ENCODE assay signal across 12 cellular contexts in genomic region chr11:3825473-3826154, GRCh38. TPM values are rescaled to one million over a fixed set of nuclear protein-coding genes. Genes with fewer than 3 reads are reported as not detected.
DNase-seq lines count a peak whose midpoint lies in the region; ATAC-seq and TF ChIP-seq lines count a peak whose summit lies in the region.
"Had no signal": no experiment of that assay in that cellular context is flagged by ENCODE, and none has a peak within 500 bp of the region (broad histone marks: within the 10 kb centered on the region; RNA-seq: fewer than 3 reads in every experiment).

No MANE protein-coding gene starts in this region.

- H3K4me3 ChIP-seq in OCI-LY7 (ENCODE audit: low read depth, low read length, poor library complexity, severe bottlenecking) (no peak overlapping the region), spleen (peak overlapping the region in 1 of 8 donors; percentile 15)
- H3K4me3 ChIP-seq: upper lobe of right lung had no signal

- H3K27me3 ChIP-seq in spleen (replicated peaks in 1 of 7), result no peaks in the 10 kb centered on the region
- H3K27me3 ChIP-seq: upper lobe of right lung had no signal

- peak overlapping the region; percentile 47 for H3K27ac Mint-ChIP-seq in activated CD4-positive, alpha-beta T cell treated with anti-CD3 and anti-CD28 coated beads, Interleukin-2, amount 10 ng/mL, durations not matched to agents 24 days and 14 days
- peak overlapping the region; percentile 69 for H3K27ac Mint-ChIP-seq in central memory CD8-positive, alpha-beta T cell (ENCODE audit: low read depth)

- no peak overlapping the region for H2AFZ ChIP-seq in OCI-LY7 (ENCODE audit: low read length)

- TF ChIP-seq CTCF in OCI-LY7 (conservative IDR thresholded peaks at IDR 0.05; ENCODE audit: low read length) (no peak), spleen (IDR thresholded peaks at IDR 0.05 in 8 of 11, conservative IDR thresholded peaks at IDR 0.05 in 3 of 11) (no peak)

- H3K4me2 ChIP-seq in OCI-LY7 (ENCODE audit: low read length), result no peak overlapping the region

- H3K9me3 ChIP-seq in OCI-LY7 (ENCODE audit: low read length) (no peaks in the 10 kb centered on the region), spleen (no peaks in the 10 kb centered on the region)
- H3K9me3 ChIP-seq: upper lobe of right lung had no signal

- no peak overlapping the region for H3K27ac ChIP-seq in OCI-LY7 (ENCODE audit: low read depth, low read length, poor library complexity, severe bottlenecking)
- H3K27ac ChIP-seq in spleen, result peak overlapping the region in 5 of 8 donors; percentile 26 to 76 (median 69)
- H3K27ac ChIP-seq: epithelial cell of prostate, upper lobe of right lung had no signal

- BruUV-seq in OCI-LY7 (replicated peaks; lab: Mats Ljungman, UMichigan), result TSS peak; percentile 40

- POLR2A ChIA-PET in OCI-LY7 (lab: Charles Lee), result interaction anchor here (1.0 to 1.4 kb wide), 2 partner anchors 12 to 29 kb away, joined by 3 to 6 read pairs; no protein-coding TSS in a partner anchor

- no peaks in the 10 kb centered on the region for H3K27me3 Mint-ChIP-seq in activated CD4-positive, alpha-beta T cell treated with anti-CD3 and anti-CD28 coated beads, Interleukin-2, amount 10 ng/mL, durations not matched to agents 24 days and 14 days
- H3K27me3 Mint-ChIP-seq in central memory CD8-positive, alpha-beta T cell, result no peaks in the 10 kb centered on the region

- no peaks in the 10 kb centered on the region for H3K79me2 ChIP-seq in OCI-LY7 (ENCODE audit: insufficient read depth, low read depth, low read length)

- H4K20me1 ChIP-seq in OCI-LY7 (ENCODE audit: insufficient read depth, low read length), result no peaks in the 10 kb centered on the region

- H3K4me3 Mint-ChIP-seq in activated CD4-positive, alpha-beta T cell treated with anti-CD3 and anti-CD28 coated beads, Interleukin-2, amount 10 ng/mL, durations not matched to agents 24 days and 14 days, result no peak overlapping the region
- no peak overlapping the region for H3K4me3 Mint-ChIP-seq in central memory CD8-positive, alpha-beta T cell

- DNase-seq in activated CD4-positive, alpha-beta T cell treated with anti-CD3 and anti-CD28 coated beads, Interleukin-2, amount 10 ng/mL, durations not matched to agents 24 days and 14 days, result no peak
- no peak for DNase-seq in activated CD4-positive, alpha-beta T cell treated with anti-CD3 and anti-CD28 coated beads, Interleukin-2, amount 50 U/mL, for 48 hours
- DNase-seq in OCI-LY7 (ENCODE audit: low spot score) (no peak), spleen (peak; percentile 45), sciatic nerve (ENCODE audit: low spot score) (no peak)
- DNase-seq in central memory CD8-positive, alpha-beta T cell (ENCODE audit: low spot score in 2 of 2), result no peak
- DNase-seq: ACHN, DMS 273 treated with DMSO at 0.1 percent for 48 hours had no signal

- peaks cover 53% of the 10 kb centered on the region for H3K36me3 Mint-ChIP-seq in activated CD4-positive, alpha-beta T cell treated with anti-CD3 and anti-CD28 coated beads, Interleukin-2, amount 10 ng/mL, durations not matched to agents 24 days and 14 days (ENCODE audit: low read depth)
- H3K36me3 Mint-ChIP-seq in central memory CD8-positive, alpha-beta T cell (ENCODE audit: insufficient read depth), result peaks cover 42% of the 10 kb centered on the region

- 73 to 83% (median 77%) methylated on average over 8 of the region's 8 CpGs for WGBS in spleen, 5 donors

- intact Hi-C loops in activated CD4-positive, alpha-beta T cell treated with anti-CD3 and anti-CD28 coated beads, Interleukin-2, amount 10 ng/mL, durations not matched to agents 24 days and 14 days (cut with micrococcal nuclease), result loop anchor here (2.0 kb wide), 1 partner anchor 15 kb away; the partner anchor contains the start of gene RHOG
- intact Hi-C loops in OCI-LY7 (cut with micrococcal nuclease; ENCODE audit: unreplicated experiment) (no loop called here), spleen (cut with DNase I; ENCODE audit: low total_unique reads) (no loop called here), sciatic nerve (cut with DNase I) (no loop called here)

- H3K36me3 ChIP-seq in OCI-LY7 (ENCODE audit: insufficient read depth, low read length), result peaks cover 52% of the 10 kb centered on the region
- H3K36me3 ChIP-seq in spleen, result peaks cover 0 to 65% (median 44%) of the 10 kb centered on the region in 6 donors

- no peak for TF ChIP-seq POLR2A in spleen (IDR thresholded peaks at IDR 0.05)

- no peaks in the 10 kb centered on the region for H3K9me2 ChIP-seq in OCI-LY7 (ENCODE audit: insufficient read depth, low read length)

- H3K9me3 Mint-ChIP-seq in activated CD4-positive, alpha-beta T cell treated with anti-CD3 and anti-CD28 coated beads, Interleukin-2, amount 10 ng/mL, durations not matched to agents 24 days and 14 days, result no peaks in the 10 kb centered on the region
- no peaks in the 10 kb centered on the region for H3K9me3 Mint-ChIP-seq in central memory CD8-positive, alpha-beta T cell

- CTCF ChIA-PET in OCI-LY7 (lab: Charles Lee; ENCODE audit: unreplicated experiment), result interaction anchor here (0.9 to 1.1 kb wide), 2 partner anchors 16 to 235 kb away, joined by 4 read pairs; no protein-coding TSS in a partner anchor

- H3K4me1 Mint-ChIP-seq in activated CD4-positive, alpha-beta T cell treated with anti-CD3 and anti-CD28 coated beads, Interleukin-2, amount 10 ng/mL, durations not matched to agents 24 days and 14 days, result peaks cover 32% of the 10 kb centered on the region
- peaks cover 34% of the 10 kb centered on the region for H3K4me1 Mint-ChIP-seq in central memory CD8-positive, alpha-beta T cell

- no peak for ATAC-seq in central memory CD8-positive, alpha-beta T cell (replicated peaks; ENCODE audit: extremely low read depth, poor library complexity, severe bottlenecking)
- ATAC-seq in sciatic nerve, result no peak
- no peak for ATAC-seq in GM21526 (IDR thresholded peaks at IDR 0.05; ENCODE audit: low FRiP score, unreplicated experiment)
- no peak for ATAC-seq in HG03025 (IDR thresholded peaks at IDR 0.05; ENCODE audit: low FRiP score, unreplicated experiment)

- H3K4me1 ChIP-seq in OCI-LY7 (ENCODE audit: insufficient read depth, low read length, poor library complexity, severe bottlenecking) (no peaks in the 10 kb centered on the region), spleen (peaks cover under 1 to 65% (median 40%) of the 10 kb centered on the region in 6 donors)

RNA-seq across cellular contexts. Expression of gene RHOG, which starts 15.1 kb away (rescaled TPM):
- 174 and 176 TPM in 2 replicates for total RNA-seq in activated CD4-positive, alpha-beta T cell treated with anti-CD3 and anti-CD28 coated beads, Interleukin-2, amount 10 ng/mL, durations not matched to agents 24 days and 14 days
- 20.9 and 26.2 TPM in 2 replicates for total RNA-seq in OCI-LY7 (2014; rRNA removed; shearing (Covaris generic))
- total RNA-seq in OCI-LY7 (2022), result 54.8 and 57.8 TPM in 2 replicates
- total RNA-seq in spleen, result 100 to 1,000 TPM; 144 to 256 (median 155) TPM
- 100 to 1,000 TPM; 102 to 142 (median 107) TPM for polyA plus RNA-seq in spleen
- 50.6 TPM for total RNA-seq in sciatic nerve

RNA-seq across cellular contexts. Expression of gene PGAP2, which starts 17.3 kb away (rescaled TPM):
- 30.0 and 32.5 TPM in 2 replicates for total RNA-seq in activated CD4-positive, alpha-beta T cell treated with anti-CD3 and anti-CD28 coated beads, Interleukin-2, amount 10 ng/mL, durations not matched to agents 24 days and 14 days
- 15.1 and 23.9 TPM in 2 replicates for total RNA-seq in OCI-LY7 (2014; rRNA removed; shearing (Covaris generic))
- total RNA-seq in OCI-LY7 (2022) (44.0 and 47.9 TPM in 2 replicates), spleen (10 to 100 TPM; 10.7 to 22.2 (median 13.3) TPM), sciatic nerve (15.8 TPM)
- polyA plus RNA-seq in spleen, result 10 to 100 TPM; 14.9 to 19.7 (median 15.1) TPM

RNA-seq across cellular contexts. Expression of gene NUP98, which starts 28.3 kb away (rescaled TPM):
- 122 and 129 TPM in 2 replicates for total RNA-seq in activated CD4-positive, alpha-beta T cell treated with anti-CD3 and anti-CD28 coated beads, Interleukin-2, amount 10 ng/mL, durations not matched to agents 24 days and 14 days
- total RNA-seq in OCI-LY7 (2014; rRNA removed; shearing (Covaris generic)), result 83.9 and 102 TPM in 2 replicates
- total RNA-seq in OCI-LY7 (2022) (112 and 115 TPM in 2 replicates), spleen (100 to 1,000 TPM in 3 of 7 donors, 10 to 100 TPM in 4; 71.2 to 171 (median 99.7) TPM), sciatic nerve (93.1 TPM)
- polyA plus RNA-seq in spleen, result 10 to 100 TPM; 12.6 to 21.4 (median 16.9) TPM

RNA-seq across cellular contexts. Expression of gene STIM1, which starts 29.9 kb away (rescaled TPM):
- total RNA-seq in activated CD4-positive, alpha-beta T cell treated with anti-CD3 and anti-CD28 coated beads, Interleukin-2, amount 10 ng/mL, durations not matched to agents 24 days and 14 days, result 60.6 and 63.4 TPM in 2 replicates
- total RNA-seq in OCI-LY7 (2014; rRNA removed; shearing (Covaris generic)), result 20.9 and 21.0 TPM in 2 replicates
- total RNA-seq in OCI-LY7 (2022) (49.1 and 55.4 TPM in 2 replicates), spleen (10 to 100 TPM; 55.4 to 85.2 (median 65.0) TPM), sciatic nerve (49.6 TPM)
- 10 to 100 TPM; 13.0 to 22.5 (median 16.3) TPM for polyA plus RNA-seq in spleen
